Comparison of ENCODE assay signal across 10 cellular contexts in the genomic region with DNA sequence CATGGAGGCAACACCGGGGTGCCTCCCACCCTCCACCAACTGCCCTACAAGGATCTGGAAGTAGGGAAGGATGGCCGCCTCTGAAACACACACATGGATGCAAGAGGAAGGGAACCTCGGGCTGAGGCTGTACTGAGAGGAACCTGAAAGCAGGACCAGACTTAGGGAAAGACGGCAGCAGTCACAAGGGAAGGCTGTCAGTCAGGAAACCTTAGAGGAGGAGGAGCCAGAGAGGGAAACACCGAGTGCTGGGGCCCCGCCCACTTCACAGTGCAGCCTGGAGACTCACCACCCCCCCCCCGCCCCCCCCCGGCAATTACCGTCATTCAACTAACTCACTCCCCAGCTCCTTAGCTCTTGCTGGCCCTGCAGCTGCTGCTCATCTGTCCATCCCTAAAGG. TPM values are rescaled to one million over a fixed set of nuclear protein-coding genes. Genes with fewer than 3 reads are reported as not detected.
DNase-seq lines count a peak whose midpoint lies in the region; TF ChIP-seq lines count a peak whose summit lies in the region.
"Had no signal": no experiment of that assay in that cellular context is flagged by ENCODE, and none has a peak within 500 bp of the region (broad histone marks: within the 10 kb centered on the region; RNA-seq: fewer than 3 reads in every experiment).

No MANE protein-coding gene starts in this region.

- H3K27me3 ChIP-seq in MM.1S (replicated peaks; ENCODE audit: insufficient read depth, low read length): no peaks in the 10 kb centered on the region
- no peaks in the 10 kb centered on the region for H3K27me3 ChIP-seq in BE2C
- H3K27me3 ChIP-seq: brain microvascular endothelial cell, SJCRH30 had no signal

- H3K27me3 Mint-ChIP-seq in Calu3 (ENCODE audit: unreplicated experiment) (no peaks in the 10 kb centered on the region), osteocyte (ENCODE audit: unreplicated experiment) (no peaks in the 10 kb centered on the region)
- H3K27me3 Mint-ChIP-seq in dendritic cell treated with granulocyte-macrophage colony-stimulating factor and Interleukin-4, amounts not matched to agents 40 ng/mL and 50 ng/mL, for 4 days: no peaks in the 10 kb centered on the region

- H3K9me3 Mint-ChIP-seq in Calu3 (ENCODE audit: low read depth, unreplicated experiment): no peaks in the 10 kb centered on the region
- no peaks in the 10 kb centered on the region for H3K9me3 Mint-ChIP-seq in dendritic cell treated with granulocyte-macrophage colony-stimulating factor and Interleukin-4, amounts not matched to agents 40 ng/mL and 50 ng/mL, for 4 days
- peaks cover under 1% of the 10 kb centered on the region for H3K9me3 Mint-ChIP-seq in osteocyte (ENCODE audit: unreplicated experiment)

- H2AFZ ChIP-seq in MM.1S (ENCODE audit: low read length): no peak overlapping the region

- peak overlapping the region; percentile 87 for H3K27ac Mint-ChIP-seq in Calu3 (ENCODE audit: unreplicated experiment)
- peak overlapping the region; percentile 99 for H3K27ac Mint-ChIP-seq in dendritic cell treated with granulocyte-macrophage colony-stimulating factor and Interleukin-4, amounts not matched to agents 40 ng/mL and 50 ng/mL, for 4 days
- no peak overlapping the region for H3K27ac Mint-ChIP-seq in osteocyte (ENCODE audit: unreplicated experiment)

- no peak for DNase-seq in Calu3
- peak; percentile 73 for DNase-seq in SK-MEL-5 (ENCODE audit: low read depth, low spot score)
- no peak for DNase-seq in osteocyte (ENCODE audit: extremely low spot score, unreplicated experiment)
- DNase-seq in NCI-H774 (lab: John Stamatoyannopoulos, UW): no peak
- no peak for DNase-seq in NCI-H2029 treated with DMSO at 0.1 percent for 48 hours (lab: John Stamatoyannopoulos, UW)
- no peak for DNase-seq in MM.1S
- DNase-seq in BE2C: no peak
- DNase-seq: brain microvascular endothelial cell, SJCRH30 had no signal

- H3K4me3 ChIP-seq in MM.1S (ENCODE audit: low read length) (no peak overlapping the region), BE2C (ENCODE audit: low read depth, low read length) (no peak overlapping the region)
- H3K4me3 ChIP-seq: SJCRH30 had no signal

- TF ChIP-seq CTCF in Calu3 (IDR thresholded peaks at IDR 0.05; ENCODE audit: unreplicated experiment) (no peak), osteocyte (IDR thresholded peaks at IDR 0.05) (no peak), MM.1S (IDR thresholded peaks at IDR 0.05; ENCODE audit: low read length) (no peak), BE2C (IDR thresholded peaks at IDR 0.05; ENCODE audit: low read depth, low read length) (no peak)

- CTCF ChIA-PET in Calu3 (lab: Charles Lee): no interaction called here

- H3K79me2 ChIP-seq in MM.1S (ENCODE audit: low read length): peaks cover 60% of the 10 kb centered on the region

- H3F3A ChIP-seq in MM.1S (ENCODE audit: insufficient read depth, low read length): peaks cover 27% of the 10 kb centered on the region

- H3K9me3 ChIP-seq in MM.1S (replicated peaks; ENCODE audit: insufficient read depth, low read length) (no peaks in the 10 kb centered on the region), BE2C (no peaks in the 10 kb centered on the region)
- H3K9me3 ChIP-seq: SJCRH30 had no signal

- no peak overlapping the region for H3K4me2 ChIP-seq in MM.1S (ENCODE audit: low read depth, low read length)

- H3K36me3 ChIP-seq in MM.1S (replicated peaks; ENCODE audit: insufficient read depth, low read length) (peaks cover 30% of the 10 kb centered on the region), BE2C (peaks cover 41% of the 10 kb centered on the region)

- H3K4me1 Mint-ChIP-seq in Calu3 (ENCODE audit: low read depth, unreplicated experiment) (peaks cover 28% of the 10 kb centered on the region), osteocyte (ENCODE audit: unreplicated experiment) (peaks cover 28% of the 10 kb centered on the region)
- H3K4me1 Mint-ChIP-seq in dendritic cell treated with granulocyte-macrophage colony-stimulating factor and Interleukin-4, amounts not matched to agents 40 ng/mL and 50 ng/mL, for 4 days (ENCODE audit: low read depth): peaks cover 70% of the 10 kb centered on the region

- H3K36me3 Mint-ChIP-seq in Calu3 (ENCODE audit: insufficient read depth, unreplicated experiment): peaks cover 87% of the 10 kb centered on the region
- H3K36me3 Mint-ChIP-seq in dendritic cell treated with granulocyte-macrophage colony-stimulating factor and Interleukin-4, amounts not matched to agents 40 ng/mL and 50 ng/mL, for 4 days (ENCODE audit: low read depth): peaks cover 82% of the 10 kb centered on the region
- H3K36me3 Mint-ChIP-seq in osteocyte (ENCODE audit: unreplicated experiment): peaks cover 35% of the 10 kb centered on the region

- in situ Hi-C loops in SK-MEL-5 (cut with HindIII; ENCODE audit: low pct_unique_long_range_greater_than_20kb, low sequenced_read_pairs): no loop called here

- H3K4me3 Mint-ChIP-seq in Calu3 (ENCODE audit: low read depth, unreplicated experiment) (peak overlapping the region; percentile 78), osteocyte (ENCODE audit: unreplicated experiment) (peak overlapping the region; percentile 14)
- H3K4me3 Mint-ChIP-seq in dendritic cell treated with granulocyte-macrophage colony-stimulating factor and Interleukin-4, amounts not matched to agents 40 ng/mL and 50 ng/mL, for 4 days: peak overlapping the region; percentile 62

- H4K20me1 ChIP-seq in MM.1S (ENCODE audit: insufficient read depth, low read length): no peaks in the 10 kb centered on the region

- BruUV-seq in Calu3 (replicated peaks; lab: Mats Ljungman, UMichigan): no TSS peak

- H3K9ac ChIP-seq in MM.1S (ENCODE audit: low read length): no peak overlapping the region

- H3K9me2 ChIP-seq in MM.1S (replicated peaks; ENCODE audit: insufficient read depth, low read length): no peaks in the 10 kb centered on the region

- no peak overlapping the region for H3K27ac ChIP-seq in MM.1S (ENCODE audit: low read length)
- H3K27ac ChIP-seq: brain microvascular endothelial cell, SJCRH30 had no signal

- intact Hi-C loops in Calu3 (cut with micrococcal nuclease; ENCODE audit: unreplicated experiment): no loop called here
- intact Hi-C loops in dendritic cell treated with granulocyte-macrophage colony-stimulating factor and Interleukin-4, amounts not matched to agents 40 ng/mL and 50 ng/mL, for 4 days (cut with micrococcal nuclease): loop anchor here (5.0 to 10.0 kb wide), 2 partner anchors 431 to 523 kb away; a partner anchor contains a TSS

- H3K4me1 ChIP-seq in MM.1S (ENCODE audit: low read length): peaks cover 15% of the 10 kb centered on the region
- no peaks in the 10 kb centered on the region for H3K4me1 ChIP-seq in BE2C
- H3K4me1 ChIP-seq: SJCRH30 had no signal

RNA-seq across cellular contexts. Expression of a gene that starts 2.5 kb away (rescaled TPM):
- total RNA-seq in Calu3 (2022): 84.8 and 89.0 TPM in 2 replicates
- total RNA-seq in SK-MEL-5 (2014; rRNA removed; shearing (Covaris generic)): 84.8 and 87.6 TPM in 2 replicates
- 77.3 and 81.5 TPM in 2 replicates for polyA plus RNA-seq in SK-MEL-5 (2015; cell fraction: cytosol; rRNA removed)
- polyA plus RNA-seq in SK-MEL-5 (2015; cell fraction: nucleus; rRNA removed): 70.6 and 85.2 TPM in 2 replicates
- 38.6 and 39.1 TPM in 2 replicates for total RNA-seq in osteocyte
- polyA plus RNA-seq in BE2C (2012; ENCODE audit: insufficient read depth, insufficient read length, low read depth): 47.0 TPM

RNA-seq across cellular contexts. Expression of a gene that starts 20.1 kb away (rescaled TPM):
- total RNA-seq in Calu3 (2022) (4.2 and 11.4 TPM in 2 replicates), osteocyte (0.18 TPM in 1 of 2 replicates, not detected in the other)
- total RNA-seq in SK-MEL-5 (2014; rRNA removed; shearing (Covaris generic)): 18.3 and 21.2 TPM in 2 replicates
- polyA plus RNA-seq in SK-MEL-5 (2015; cell fraction: cytosol; rRNA removed): 11.3 and 15.7 TPM in 2 replicates
- 2.3 and 4.7 TPM in 2 replicates for polyA plus RNA-seq in SK-MEL-5 (2015; cell fraction: nucleus; rRNA removed)
- 20.7 TPM for polyA plus RNA-seq in BE2C (2012; ENCODE audit: insufficient read depth, insufficient read length, low read depth)

RNA-seq across cellular contexts. Expression of a gene that starts 43.3 kb away (rescaled TPM):
- total RNA-seq in Calu3 (2022) (21.2 and 24.3 TPM in 2 replicates), osteocyte (10.8 and 11.1 TPM in 2 replicates)
- total RNA-seq in SK-MEL-5 (2014; rRNA removed; shearing (Covaris generic)): 31.8 and 39.0 TPM in 2 replicates
- 21.8 and 30.5 TPM in 2 replicates for polyA plus RNA-seq in SK-MEL-5 (2015; cell fraction: cytosol; rRNA removed)
- polyA plus RNA-seq in SK-MEL-5 (2015; cell fraction: nucleus; rRNA removed): 287 and 331 TPM in 2 replicates
- polyA plus RNA-seq in BE2C (2012; ENCODE audit: insufficient read depth, insufficient read length, low read depth): 21.4 TPM

Comparison
In these comparisons a context has a peak if more than half of its experiments do, and no peak if none do; other contexts are left out.
1. H3K4me3 Mint-ChIP-seq: peak in every context shown above with its lines; median percentile 78 in Calu3; 62 in dendritic cell treated with granulocyte-macrophage colony-stimulating factor and Interleukin-4, amounts not matched to agents 40 ng/mL and 50 ng/mL, for 4 days; 14 in osteocyte.